ENCODE assay signal across 29 cellular contexts in the genomic region with DNA sequence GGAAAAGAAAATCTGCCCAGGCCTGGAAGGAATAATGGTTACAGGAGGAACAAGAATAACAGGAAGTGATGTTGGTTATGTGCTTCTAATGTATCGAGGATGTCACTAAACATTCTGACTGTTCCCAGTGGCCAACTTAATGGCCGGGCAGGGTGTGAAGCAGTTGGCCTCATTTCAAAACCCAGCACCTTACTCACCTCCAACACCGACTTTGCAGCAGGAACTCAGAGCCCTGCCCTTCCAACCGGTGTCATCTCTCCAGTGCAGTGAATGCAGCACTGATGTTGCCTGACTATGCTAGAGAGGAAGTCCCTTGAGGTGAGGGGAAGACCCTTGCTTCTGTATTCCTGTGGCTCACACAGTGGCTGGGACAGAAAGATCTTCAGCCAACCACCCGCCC.
"Had no signal": no experiment of that assay in that cellular context is flagged by ENCODE, and none has a peak within 500 bp of the region (broad histone marks: within the 10 kb centered on the region; RNA-seq: fewer than 3 reads in every experiment).

No MANE protein-coding gene starts in this region.

- H3K27ac ChIP-seq: cardiac muscle cell, KMS-11, SK-N-MC, VCaP had no signal

- ATAC-seq: activated T-helper 17 cell treated with anti-CD3 and anti-CD28 coated beads, Interleukin-2, amount 50 U/mL, for 72 hours; Panc1; Right ventricle myocardium inferior; T-cell had no signal

- H3K4me3 ChIP-seq: cardiac muscle cell, SK-N-MC had no signal

- DNase-seq: activated CD4-positive, alpha-beta memory T cell treated with anti-CD3 and anti-CD28 coated beads for 36 hours; activated CD4-positive, alpha-beta T cell treated with anti-CD3 and anti-CD28 coated beads, Interleukin-2, amount 10 ng/mL, durations not matched to agents 7 days and 5 days; activated CD4-positive, CD25-positive, alpha-beta regulatory T cell; activated CD8-positive, alpha-beta memory T cell treated with anti-CD3 and anti-CD28 coated beads for 24 hours; activated gamma-delta T cell; activated naive CD4-positive, alpha-beta T cell treated with anti-CD3 and anti-CD28 coated beads for 36 hours; activated T-cell treated with anti-CD3 and anti-CD28 coated beads for 4 hours; activated T-cell treated with anti-CD3 and anti-CD28 coated beads, Interleukin-2, amount 50 U/mL, for 48 hours; amygdala; cerebellar nuclear complex; NCI-H1105 treated with DMSO at 0.1 percent for 48 hours; NCI-H1436 treated with DMSO at 0.1 percent for 48 hours; NCI-H187 treated with DMSO at 0.1 percent for 48 hours; NCI-H2107; NCI-H2171 treated with DMSO at 0.1 percent for 48 hours; NCI-H345; NCI-H510A; NCI-H526 treated with DMSO at 0.1 percent for 48 hours; NCI-H82; RPMI8226; T-cell; T-helper 2 cell had no signal
